ENCODE assay signal across 1 cellular context in the genomic region with DNA sequence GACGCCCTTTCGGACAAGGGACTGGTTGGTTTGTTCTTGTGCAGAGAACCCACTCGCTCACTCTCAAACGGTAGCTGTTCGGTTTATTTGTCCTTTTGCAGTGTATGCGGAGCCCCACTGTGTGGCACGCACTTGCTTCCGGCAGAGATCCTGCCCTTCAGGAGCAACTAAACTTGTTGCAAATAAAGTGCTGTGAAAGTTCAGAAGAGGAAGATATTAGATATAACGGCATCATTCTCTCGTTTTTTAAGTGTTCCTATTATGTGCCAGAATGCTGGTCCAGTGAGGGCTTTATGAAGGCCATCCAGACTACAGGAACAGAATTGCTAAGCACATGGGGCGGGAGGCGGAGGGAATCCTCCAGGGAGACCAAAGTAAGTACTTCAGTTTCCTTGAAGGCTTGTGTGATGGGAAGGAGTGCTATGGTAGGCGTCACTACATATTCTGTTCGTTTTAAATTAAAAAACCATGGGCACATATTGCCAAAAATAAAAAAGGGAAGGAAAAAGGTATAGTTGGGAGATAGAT.
TF ChIP-seq lines count a peak whose summit lies in the region.

No MANE protein-coding gene starts in this region.

TF ChIP-seq in HEK293, 187 proteins besides CTCF, POLR2A, EP300 and RAD21 (continued from another document):
- TF ChIP-seq, protein P1, sequence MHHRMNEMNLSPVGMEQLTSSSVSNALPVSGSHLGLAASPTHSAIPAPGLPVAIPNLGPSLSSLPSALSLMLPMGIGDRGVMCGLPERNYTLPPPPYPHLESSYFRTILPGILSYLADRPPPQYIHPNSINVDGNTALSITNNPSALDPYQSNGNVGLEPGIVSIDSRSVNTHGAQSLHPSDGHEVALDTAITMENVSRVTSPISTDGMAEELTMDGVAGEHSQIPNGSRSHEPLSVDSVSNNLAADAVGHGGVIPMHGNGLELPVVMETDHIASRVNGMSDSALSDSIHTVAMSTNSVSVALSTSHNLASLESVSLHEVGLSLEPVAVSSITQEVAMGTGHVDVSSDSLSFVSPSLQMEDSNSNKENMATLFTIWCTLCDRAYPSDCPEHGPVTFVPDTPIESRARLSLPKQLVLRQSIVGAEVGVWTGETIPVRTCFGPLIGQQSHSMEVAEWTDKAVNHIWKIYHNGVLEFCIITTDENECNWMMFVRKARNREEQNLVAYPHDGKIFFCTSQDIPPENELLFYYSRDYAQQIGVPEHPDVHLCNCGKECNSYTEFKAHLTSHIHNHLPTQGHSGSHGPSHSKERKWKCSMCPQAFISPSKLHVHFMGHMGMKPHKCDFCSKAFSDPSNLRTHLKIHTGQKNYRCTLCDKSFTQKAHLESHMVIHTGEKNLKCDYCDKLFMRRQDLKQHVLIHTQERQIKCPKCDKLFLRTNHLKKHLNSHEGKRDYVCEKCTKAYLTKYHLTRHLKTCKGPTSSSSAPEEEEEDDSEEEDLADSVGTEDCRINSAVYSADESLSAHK (tag by site-specific recombination; IDR thresholded peaks at IDR 0.05): no peak
- TF ChIP-seq ZXDB (tag by site-specific recombination; IDR thresholded peaks at IDR 0.05) (peak; percentile 7; the same call in 1 of the 2 replicates), ZNF324 (tag by site-specific recombination; IDR thresholded peaks at IDR 0.05) (no peak), ZNF521 (tag by site-specific recombination; IDR thresholded peaks at IDR 0.05) (no peak), ZNF23 (tag by site-specific recombination; IDR thresholded peaks at IDR 0.05; ENCODE audit: borderline replicate concordance) (no peak), ZNF112 (tag by site-specific recombination; IDR thresholded peaks at IDR 0.05) (no peak), ZNF623 (tag by site-specific recombination; IDR thresholded peaks at IDR 0.05) (peak; percentile 7; the same call in 1 of the 2 replicates), ZNF549 (tag by site-specific recombination; IDR thresholded peaks at IDR 0.05) (no peak)
- TF ChIP-seq, protein P2, sequence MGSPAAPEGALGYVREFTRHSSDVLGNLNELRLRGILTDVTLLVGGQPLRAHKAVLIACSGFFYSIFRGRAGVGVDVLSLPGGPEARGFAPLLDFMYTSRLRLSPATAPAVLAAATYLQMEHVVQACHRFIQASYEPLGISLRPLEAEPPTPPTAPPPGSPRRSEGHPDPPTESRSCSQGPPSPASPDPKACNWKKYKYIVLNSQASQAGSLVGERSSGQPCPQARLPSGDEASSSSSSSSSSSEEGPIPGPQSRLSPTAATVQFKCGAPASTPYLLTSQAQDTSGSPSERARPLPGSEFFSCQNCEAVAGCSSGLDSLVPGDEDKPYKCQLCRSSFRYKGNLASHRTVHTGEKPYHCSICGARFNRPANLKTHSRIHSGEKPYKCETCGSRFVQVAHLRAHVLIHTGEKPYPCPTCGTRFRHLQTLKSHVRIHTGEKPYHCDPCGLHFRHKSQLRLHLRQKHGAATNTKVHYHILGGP (tag by site-specific recombination; IDR thresholded peaks at IDR 0.05): no peak
- TF ChIP-seq, protein P3, sequence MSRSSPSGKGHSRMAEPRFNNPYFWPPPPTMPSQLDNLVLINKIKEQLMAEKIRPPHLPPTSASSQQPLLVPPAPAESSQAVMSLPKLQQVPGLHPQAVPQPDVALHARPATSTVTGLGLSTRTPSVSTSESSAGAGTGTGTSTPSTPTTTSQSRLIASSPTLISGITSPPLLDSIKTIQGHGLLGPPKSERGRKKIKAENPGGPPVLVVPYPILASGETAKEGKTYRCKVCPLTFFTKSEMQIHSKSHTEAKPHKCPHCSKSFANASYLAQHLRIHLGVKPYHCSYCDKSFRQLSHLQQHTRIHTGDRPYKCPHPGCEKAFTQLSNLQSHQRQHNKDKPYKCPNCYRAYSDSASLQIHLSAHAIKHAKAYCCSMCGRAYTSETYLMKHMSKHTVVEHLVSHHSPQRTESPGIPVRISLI (tag by site-specific recombination; IDR thresholded peaks at IDR 0.05): no peak
- TF ChIP-seq, protein P4, sequence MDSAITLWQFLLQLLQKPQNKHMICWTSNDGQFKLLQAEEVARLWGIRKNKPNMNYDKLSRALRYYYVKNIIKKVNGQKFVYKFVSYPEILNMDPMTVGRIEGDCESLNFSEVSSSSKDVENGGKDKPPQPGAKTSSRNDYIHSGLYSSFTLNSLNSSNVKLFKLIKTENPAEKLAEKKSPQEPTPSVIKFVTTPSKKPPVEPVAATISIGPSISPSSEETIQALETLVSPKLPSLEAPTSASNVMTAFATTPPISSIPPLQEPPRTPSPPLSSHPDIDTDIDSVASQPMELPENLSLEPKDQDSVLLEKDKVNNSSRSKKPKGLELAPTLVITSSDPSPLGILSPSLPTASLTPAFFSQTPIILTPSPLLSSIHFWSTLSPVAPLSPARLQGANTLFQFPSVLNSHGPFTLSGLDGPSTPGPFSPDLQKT (IDR thresholded peaks at IDR 0.05; ENCODE audit: borderline replicate concordance, low read depth, low read length): no peak
